23 cellular contexts compared by ENCODE assay signal in the genomic region with DNA sequence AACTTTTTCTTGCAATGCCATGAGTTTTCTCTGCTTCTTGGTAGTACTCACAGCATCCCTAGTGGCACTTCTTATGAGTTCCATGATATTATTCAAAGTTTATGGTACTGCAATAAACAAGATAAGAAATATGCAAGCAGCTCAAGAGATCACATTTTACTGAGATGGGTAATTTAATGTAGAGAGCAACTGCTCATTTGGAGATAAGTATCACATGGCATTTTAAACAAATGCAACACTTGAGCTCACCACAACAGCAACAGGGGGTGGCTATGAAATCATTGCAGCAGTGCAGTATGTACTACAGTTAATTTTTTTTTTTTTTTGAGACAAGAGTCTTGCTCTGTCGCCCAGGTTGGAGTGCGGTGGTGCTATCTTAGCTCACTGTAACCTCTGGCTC.
"Had no signal": no experiment of that assay in that cellular context is flagged by ENCODE, and none has a peak within 500 bp of the region (broad histone marks: within the 10 kb centered on the region; RNA-seq: fewer than 3 reads in every experiment).

No MANE protein-coding gene starts in this region.

- FAIRE-seq: colon, endothelial cell of umbilical vein, frontal cortex, kidney had no signal

- H3K36me3 ChIP-seq: esophagus muscularis mucosa, gastroesophageal sphincter, heart left ventricle, left lung, lower lobe of right lung had no signal

- H3K4me3 ChIP-seq: coronary artery, dorsolateral prefrontal cortex, esophagus muscularis mucosa, gastroesophageal sphincter, heart left ventricle, hepatocyte, left lung, lower lobe of right lung, mucosa of descending colon had no signal

- H3K4me1 ChIP-seq: esophagus muscularis mucosa, foreskin keratinocyte, gastroesophageal sphincter, heart left ventricle, left lung, lower lobe of right lung had no signal

- H3K27ac ChIP-seq: coronary artery, dorsolateral prefrontal cortex, esophagus muscularis mucosa, foreskin keratinocyte, gastroesophageal sphincter, heart left ventricle, hepatocyte, left lung, lower lobe of right lung had no signal

- DNase-seq: dermis blood vessel endothelial cell; dorsolateral prefrontal cortex; effector CD4-positive, alpha-beta T cell; effector memory CD4-positive, alpha-beta T cell; foreskin keratinocyte; heart left ventricle; hypothalamus; immature natural killer cell; islet precursor cell; kidney; kidney glomerular epithelial cell; left lung; left ventricle myocardium superior; lower lobe of right lung; mesenchymal stem cell; mucosa of descending colon had no signal

- H3K27me3 ChIP-seq: dorsolateral prefrontal cortex, esophagus muscularis mucosa, foreskin keratinocyte, gastroesophageal sphincter, heart left ventricle, hepatocyte, left lung had no signal

- H3K9me3 ChIP-seq: esophagus muscularis mucosa, gastroesophageal sphincter, heart left ventricle, left lung, lower lobe of right lung, mucosa of descending colon had no signal
